34 cellular contexts compared by ENCODE assay signal in the genomic region with DNA sequence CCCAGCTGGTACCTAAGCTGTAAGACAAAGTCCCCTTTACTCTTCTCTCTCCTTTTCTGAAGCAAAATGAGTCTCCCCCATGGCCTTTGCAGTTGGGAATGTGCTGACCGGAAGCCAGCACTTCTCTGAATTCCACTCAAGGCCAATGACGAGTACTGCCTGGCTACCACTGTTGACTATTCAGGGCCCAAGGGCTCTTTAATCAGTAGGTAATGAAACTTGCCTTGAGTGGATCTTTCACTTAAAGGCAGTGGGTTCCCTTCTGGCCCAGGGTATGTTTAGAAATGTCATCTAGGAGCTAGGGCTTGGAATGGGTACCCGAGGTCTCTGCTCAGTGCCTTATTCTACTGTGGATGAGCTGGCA.
"Had no signal": no experiment of that assay in that cellular context is flagged by ENCODE, and none has a peak within 500 bp of the region (broad histone marks: within the 10 kb centered on the region; RNA-seq: fewer than 3 reads in every experiment).

No MANE protein-coding gene starts in this region.

- ATAC-seq: activated CD4-positive, alpha-beta T cell treated with anti-CD3 and anti-CD28 coated beads for 36 hours; activated CD4-positive, CD25-positive, alpha-beta regulatory T cell treated with anti-CD3 and anti-CD28 coated beads, Interleukin-2, amount 50 U/mL, for 24 hours; activated CD8-positive, alpha-beta memory T cell treated with anti-CD3 and anti-CD28 coated beads, Interleukin-2, amount 10 ng/mL, durations not matched to agents 7 days and 5 days; activated CD8-positive, alpha-beta T cell treated with anti-CD3 and anti-CD28 coated beads, Interleukin-2, amount 10 ng/mL, durations not matched to agents 7 days and 5 days; activated naive CD4-positive, alpha-beta T cell treated with anti-CD3 and anti-CD28 coated beads, Interleukin-2, amount 50 U/mL, for 72 hours; activated T-helper 17 cell treated with anti-CD3 and anti-CD28 coated beads, Interleukin-2, amount 50 U/mL, for 72 hours; body of pancreas had no signal

- H3K27me3 ChIP-seq: adrenal gland, body of pancreas had no signal

- H3K36me3 ChIP-seq: adrenal gland had no signal

- H3K9me3 ChIP-seq: adrenal gland, body of pancreas had no signal

- H3K9me3 Mint-ChIP-seq: activated CD4-positive, alpha-beta T cell treated with anti-CD3 and anti-CD28 coated beads, Interleukin-2, amount 10 ng/mL, durations not matched to agents 7 days and 5 days; activated T-helper 17 cell treated with anti-CD3 and anti-CD28 coated beads, Interleukin-2, amount 50 U/mL, for 72 hours had no signal

- H3K4me3 ChIP-seq: adrenal gland, body of pancreas had no signal

- DNase-seq: activated B cell treated with CpG ODN at 0.5 μM for 24 hours; activated CD4-positive, alpha-beta memory T cell treated with anti-CD3 and anti-CD28 coated beads, Interleukin-2, amount 10 ng/mL, durations not matched to agents 7 days and 5 days; activated CD4-positive, alpha-beta T cell treated with anti-CD3 and anti-CD28 coated beads for 1 hour; activated CD4-positive, alpha-beta T cell treated with anti-CD3 and anti-CD28 coated beads for 36 hours; activated CD4-positive, alpha-beta T cell treated with anti-CD3 and anti-CD28 coated beads for 48 hours; activated CD4-positive, alpha-beta T cell treated with anti-CD3 and anti-CD28 coated beads, Interleukin-2, amount 10 ng/mL, durations not matched to agents 7 days and 5 days; activated CD4-positive, alpha-beta T cell treated with anti-CD3 and anti-CD28 coated beads, Interleukin-2, amount 50 U/mL, for 48 hours; activated CD8-positive, alpha-beta memory T cell treated with anti-CD3 and anti-CD28 coated beads for 24 hours; activated CD8-positive, alpha-beta memory T cell treated with anti-CD3 and anti-CD28 coated beads, Interleukin-2, amount 10 ng/mL, durations not matched to agents 7 days and 5 days; activated CD8-positive, alpha-beta memory T cell treated with anti-CD3 and anti-CD28 coated beads, Interleukin-2, amount 50 U/mL, for 48 hours; activated CD8-positive, alpha-beta T cell treated with anti-CD3 and anti-CD28 coated beads, Interleukin-2, amount 10 ng/mL, durations not matched to agents 7 days and 5 days; activated effector memory CD4-positive, alpha-beta T cell treated with anti-CD3 and anti-CD28 coated beads, Interleukin-2, amount 50 U/mL, for 16 hours; activated gamma-delta T cell treated with Interleukin-2 at 50 U/mL for 16 hours; activated naive CD4-positive, alpha-beta T cell; activated naive CD4-positive, alpha-beta T cell treated with anti-CD3 and anti-CD28 coated beads for 36 hours; activated naive CD4-positive, alpha-beta T cell treated with anti-CD3 and anti-CD28 coated beads, Interleukin-2, amount 50 U/mL, for 16 hours; activated naive CD8-positive, alpha-beta T cell treated with anti-CD3 and anti-CD28 coated beads for 36 hours; activated T-cell treated with anti-CD3 and anti-CD28 coated beads, Interleukin-2, amount 50 U/mL, for 24 hours; activated T-cell treated with anti-CD3 and anti-CD28 coated beads, Interleukin-2, amount 50 U/mL, for 48 hours; amniotic stem cell; aorta; body of pancreas; central memory CD4-positive, alpha-beta T cell; SW 1271; T-helper 1 cell; T-helper 2 cell; T-helper 9 cell had no signal

- H3K27me3 Mint-ChIP-seq: activated B cell treated with CpG ODN at 0.5 μM for 24 hours; activated CD4-positive, alpha-beta memory T cell treated with anti-CD3 and anti-CD28 coated beads, Interleukin-2, amount 10 ng/mL, durations not matched to agents 7 days and 5 days; activated CD4-positive, alpha-beta T cell treated with anti-CD3 and anti-CD28 coated beads for 36 hours; activated CD4-positive, alpha-beta T cell treated with anti-CD3 and anti-CD28 coated beads, Interleukin-2, amount 10 ng/mL, durations not matched to agents 7 days and 5 days; activated CD8-positive, alpha-beta memory T cell treated with anti-CD3 and anti-CD28 coated beads, Interleukin-2, amount 10 ng/mL, durations not matched to agents 7 days and 5 days; activated naive CD8-positive, alpha-beta T cell treated with anti-CD3 and anti-CD28 coated beads for 36 hours; activated T-cell treated with anti-CD3 and anti-CD28 coated beads, Interleukin-2, amount 50 U/mL, for 24 hours; activated T-helper 17 cell treated with anti-CD3 and anti-CD28 coated beads, Interleukin-2, amount 50 U/mL, for 72 hours had no signal

- H3K27ac Mint-ChIP-seq: activated B cell treated with CpG ODN at 0.5 μM for 24 hours; activated CD4-positive, alpha-beta memory T cell treated with anti-CD3 and anti-CD28 coated beads, Interleukin-2, amount 10 ng/mL, durations not matched to agents 7 days and 5 days; activated CD4-positive, alpha-beta T cell treated with anti-CD3 and anti-CD28 coated beads for 36 hours; activated CD4-positive, alpha-beta T cell treated with anti-CD3 and anti-CD28 coated beads, Interleukin-2, amount 10 ng/mL, durations not matched to agents 7 days and 5 days; activated CD8-positive, alpha-beta memory T cell treated with anti-CD3 and anti-CD28 coated beads, Interleukin-2, amount 10 ng/mL, durations not matched to agents 7 days and 5 days; activated CD8-positive, alpha-beta T cell treated with anti-CD3 and anti-CD28 coated beads, Interleukin-2, amount 10 ng/mL, durations not matched to agents 7 days and 5 days; activated naive CD4-positive, alpha-beta T cell treated with anti-CD3 and anti-CD28 coated beads for 36 hours; activated naive CD4-positive, alpha-beta T cell treated with anti-CD3 and anti-CD28 coated beads, Interleukin-2, amount 50 U/mL, for 72 hours; activated naive CD8-positive, alpha-beta T cell treated with anti-CD3 and anti-CD28 coated beads for 36 hours; activated T-cell treated with anti-CD3 and anti-CD28 coated beads, Interleukin-2, amount 50 U/mL, for 24 hours; activated T-helper 17 cell treated with anti-CD3 and anti-CD28 coated beads, Interleukin-2, amount 50 U/mL, for 72 hours; T-helper 1 cell treated with Interleukin-12 subunit alpha and Interleukin-12 subunit beta and Interleukin-4 antibody, amounts not matched to agents 30 μg/mL and 1 μg/mL, for 36 hours; T-helper 2 cell treated with Interferon-gamma antibody and Interleukin-4, amounts not matched to agents 5 μg/mL and 100 μg/mL, for 36 hours had no signal

- H3K36me3 Mint-ChIP-seq: activated CD8-positive, alpha-beta memory T cell treated with anti-CD3 and anti-CD28 coated beads, Interleukin-2, amount 10 ng/mL, durations not matched to agents 7 days and 5 days had no signal

- H3K4me3 Mint-ChIP-seq: activated B cell treated with CpG ODN at 0.5 μM for 24 hours; activated CD4-positive, alpha-beta memory T cell treated with anti-CD3 and anti-CD28 coated beads, Interleukin-2, amount 10 ng/mL, durations not matched to agents 7 days and 5 days; activated CD4-positive, alpha-beta T cell treated with anti-CD3 and anti-CD28 coated beads for 36 hours; activated CD4-positive, alpha-beta T cell treated with anti-CD3 and anti-CD28 coated beads, Interleukin-2, amount 10 ng/mL, durations not matched to agents 7 days and 5 days; activated CD8-positive, alpha-beta memory T cell treated with anti-CD3 and anti-CD28 coated beads, Interleukin-2, amount 10 ng/mL, durations not matched to agents 7 days and 5 days; activated CD8-positive, alpha-beta T cell treated with anti-CD3 and anti-CD28 coated beads, Interleukin-2, amount 10 ng/mL, durations not matched to agents 7 days and 5 days; activated naive CD4-positive, alpha-beta T cell treated with anti-CD3 and anti-CD28 coated beads for 36 hours; activated naive CD8-positive, alpha-beta T cell treated with anti-CD3 and anti-CD28 coated beads for 36 hours; activated T-cell treated with anti-CD3 and anti-CD28 coated beads, Interleukin-2, amount 50 U/mL, for 24 hours; activated T-helper 17 cell treated with anti-CD3 and anti-CD28 coated beads, Interleukin-2, amount 50 U/mL, for 72 hours; T-helper 1 cell treated with Interleukin-12 subunit alpha and Interleukin-12 subunit beta and Interleukin-4 antibody, amounts not matched to agents 30 μg/mL and 1 μg/mL, for 36 hours; T-helper 2 cell treated with Interferon-gamma antibody and Interleukin-4, amounts not matched to agents 5 μg/mL and 100 μg/mL, for 36 hours had no signal

- H3K27ac ChIP-seq: adrenal gland, body of pancreas, VCaP had no signal

- H3K4me1 Mint-ChIP-seq: activated B cell treated with CpG ODN at 0.5 μM for 24 hours; activated CD4-positive, alpha-beta memory T cell treated with anti-CD3 and anti-CD28 coated beads, Interleukin-2, amount 10 ng/mL, durations not matched to agents 7 days and 5 days; activated CD4-positive, alpha-beta T cell treated with anti-CD3 and anti-CD28 coated beads for 36 hours; activated CD4-positive, alpha-beta T cell treated with anti-CD3 and anti-CD28 coated beads, Interleukin-2, amount 10 ng/mL, durations not matched to agents 7 days and 5 days; activated CD8-positive, alpha-beta memory T cell treated with anti-CD3 and anti-CD28 coated beads, Interleukin-2, amount 10 ng/mL, durations not matched to agents 7 days and 5 days; activated naive CD8-positive, alpha-beta T cell treated with anti-CD3 and anti-CD28 coated beads for 36 hours; activated T-helper 17 cell treated with anti-CD3 and anti-CD28 coated beads, Interleukin-2, amount 50 U/mL, for 72 hours had no signal

- H3K4me1 ChIP-seq: adrenal gland, body of pancreas had no signal
